ENCODE assay signal across 17 cellular contexts in the genomic region with DNA sequence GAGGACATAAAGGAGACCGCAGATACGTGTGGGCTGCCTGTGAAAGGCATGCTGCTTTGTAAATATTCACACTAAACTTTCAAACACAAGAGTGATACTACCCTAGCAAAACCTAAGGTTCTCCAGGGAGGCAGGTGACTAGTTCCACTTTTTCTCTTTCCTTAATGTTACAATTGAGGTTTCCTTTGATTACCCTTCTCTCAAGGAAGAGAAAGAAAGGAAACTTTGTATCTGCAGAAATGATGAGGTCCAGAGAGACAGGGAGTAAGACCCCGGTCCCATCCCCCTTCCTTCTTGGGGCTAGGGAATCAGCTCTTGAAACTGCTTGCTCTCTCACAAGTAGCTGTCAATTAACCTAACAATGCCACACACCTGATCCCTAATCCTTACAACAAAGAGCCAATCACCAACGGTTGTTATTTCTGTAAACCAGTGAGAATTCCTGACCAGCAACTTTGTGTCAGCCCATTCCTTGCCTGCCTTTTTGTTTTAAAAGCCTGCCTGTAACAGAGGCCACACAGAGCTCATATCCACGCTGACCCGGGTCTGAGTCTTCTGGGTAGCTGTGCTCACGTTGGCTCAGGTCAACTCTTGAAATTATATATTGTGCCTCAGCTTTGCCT.
DNase-seq lines count a peak whose midpoint lies in the region; ATAC-seq and TF ChIP-seq lines count a peak whose summit lies in the region.
"Had no signal": no experiment of that assay in that cellular context is flagged by ENCODE, and none has a peak within 500 bp of the region (broad histone marks: within the 10 kb centered on the region; RNA-seq: fewer than 3 reads in every experiment).

No MANE protein-coding gene starts in this region.

- no peak for TF ChIP-seq CTCF in progenitor cell of endocrine pancreas (IDR thresholded peaks at IDR 0.05; ENCODE audit: unreplicated experiment)

- no peaks in the 10 kb centered on the region for H3K36me3 ChIP-seq in HUES48 (ENCODE audit: control insufficient read depth, insufficient read depth, low read length)
- H3K36me3 ChIP-seq in NT2/D1 (ENCODE audit: insufficient read depth, insufficient read length, low read length): no peaks in the 10 kb centered on the region
- no peaks in the 10 kb centered on the region for H3K36me3 ChIP-seq in iPS-15b (ENCODE audit: control insufficient read depth, insufficient read depth, low read length)
- H3K36me3 ChIP-seq: BE2C had no signal

- H3K27me3 ChIP-seq in HUES48 (ENCODE audit: control insufficient read depth, insufficient read depth, low read length): no peaks in the 10 kb centered on the region
- H3K27me3 ChIP-seq in NT2/D1 (ENCODE audit: insufficient read depth, insufficient read length): no peaks in the 10 kb centered on the region
- no peaks in the 10 kb centered on the region for H3K27me3 ChIP-seq in iPS-15b (ENCODE audit: control insufficient read depth, insufficient read depth, low read length)
- H3K27me3 ChIP-seq: BE2C had no signal

- no peak for ATAC-seq in HG03175 (IDR thresholded peaks at IDR 0.05; ENCODE audit: unreplicated experiment)
- ATAC-seq: HepG2 had no signal

- peak overlapping the region; percentile 6 for H3K4me3 Mint-ChIP-seq in progenitor cell of endocrine pancreas (ENCODE audit: low read depth)
- H3K4me3 Mint-ChIP-seq: CD4-positive, alpha-beta memory T cell had no signal

- peaks cover 17% of the 10 kb centered on the region for H3K4me1 Mint-ChIP-seq in progenitor cell of endocrine pancreas (ENCODE audit: low read depth)
- H3K4me1 Mint-ChIP-seq: CD4-positive, alpha-beta memory T cell had no signal

- DNase-seq in NT2/D1 (ENCODE audit: low read depth, low spot score) (peak; percentile 83), progenitor cell of endocrine pancreas (ENCODE audit: low spot score, unreplicated experiment) (no peak), AML-193 (lab: John Stamatoyannopoulos, UW) (no peak), AG08395 (ENCODE audit: low spot score) (no peak)
- DNase-seq: BE2C; Calu3; CD4-positive, alpha-beta memory T cell; KG1; NCI-H1092 treated with DMSO at 0.1 percent for 48 hours; NCI-H2081 treated with DMSO at 0.1 percent for 48 hours; NCI-H526 treated with DMSO at 0.1 percent for 48 hours; OCI-M1; SHP77 treated with DMSO at 0.1 percent for 48 hours had no signal

- H3K4me1 ChIP-seq in HUES48 (ENCODE audit: control insufficient read depth, insufficient read depth, low read length) (peaks cover 35% of the 10 kb centered on the region), NT2/D1 (ENCODE audit: insufficient read depth, insufficient read length) (no peaks in the 10 kb centered on the region), iPS-15b (ENCODE audit: control insufficient read depth, insufficient read depth, low read length) (peaks cover 16% of the 10 kb centered on the region)
- H3K4me1 ChIP-seq: BE2C had no signal

- peak overlapping the region; percentile 32 for H3K9ac ChIP-seq in HUES48 (ENCODE audit: low read depth, low read length)
- H3K9ac ChIP-seq in NT2/D1 (ENCODE audit: insufficient read length, low read depth): no peak overlapping the region
- peak overlapping the region; percentile 28 for H3K9ac ChIP-seq in iPS-15b (ENCODE audit: low read depth, low read length)

- peak overlapping the region; percentile 95 for H3K27ac ChIP-seq in HUES48 (ENCODE audit: low read depth, low read length)

- peak overlapping the region; percentile 36 for H3K4me3 ChIP-seq in HUES48 (ENCODE audit: low read depth, low read length)
- no peak overlapping the region for H3K4me3 ChIP-seq in NT2/D1 (ENCODE audit: insufficient read length, low read depth)
- no peak overlapping the region for H3K4me3 ChIP-seq in iPS-15b (ENCODE audit: low read depth, low read length)

- H3K27me3 Mint-ChIP-seq in progenitor cell of endocrine pancreas: no peaks in the 10 kb centered on the region
- H3K27me3 Mint-ChIP-seq: CD4-positive, alpha-beta memory T cell had no signal

- H3K9me3 Mint-ChIP-seq in progenitor cell of endocrine pancreas (ENCODE audit: low read depth): peaks cover 3% of the 10 kb centered on the region

- peaks cover 7% of the 10 kb centered on the region for H3K9me3 ChIP-seq in HUES48 (ENCODE audit: control insufficient read depth, insufficient read depth, low read length)
- no peaks in the 10 kb centered on the region; the same call in 1 of the 2 replicates for H3K9me3 ChIP-seq in NT2/D1 (ENCODE audit: insufficient read depth, low read length)
- H3K9me3 ChIP-seq in iPS-15b (ENCODE audit: control insufficient read depth, insufficient read depth, low read length): peaks cover 3% of the 10 kb centered on the region
- H3K9me3 ChIP-seq: BE2C had no signal

- H3K27ac Mint-ChIP-seq in progenitor cell of endocrine pancreas: peak overlapping the region; percentile 63
- H3K27ac Mint-ChIP-seq: CD4-positive, alpha-beta memory T cell had no signal

- H3K36me3 Mint-ChIP-seq in progenitor cell of endocrine pancreas (ENCODE audit: insufficient read depth): no peaks in the 10 kb centered on the region
- H3K36me3 Mint-ChIP-seq: CD4-positive, alpha-beta memory T cell had no signal
